In genomic region chr17:61400786-61401279, GRCh38 we compare ENCODE assay signal across 9 cellular contexts. TPM values are rescaled to one million over a fixed set of nuclear protein-coding genes. Genes with fewer than 3 reads are reported as not detected.
DNase-seq lines count a peak whose midpoint lies in the region; ATAC-seq and TF ChIP-seq lines count a peak whose summit lies in the region.
"Had no signal": no experiment of that assay in that cellular context is flagged by ENCODE, and none has a peak within 500 bp of the region (broad histone marks: within the 10 kb centered on the region; RNA-seq: fewer than 3 reads in every experiment).

No MANE protein-coding gene starts in this region.

- peak overlapping the region; percentile 87 for H3K9ac ChIP-seq in fibroblast of lung (ENCODE audit: insufficient read depth, low read length)

- POLR2A ChIA-PET in Caco-2 (lab: Charles Lee) (interaction anchor here (0.6 kb wide), 1 partner anchor 26 kb away, joined by 3 read pairs; no protein-coding TSS in a partner anchor), T-cell (lab: Charles Lee) (interaction anchor here in 1 of 2 donors (0.7 kb wide), 1 partner anchor 605 kb away, joined by 3 read pairs; no protein-coding TSS in a partner anchor)

- intact Hi-C loops in Caco-2 (cut with micrococcal nuclease; ENCODE audit: unreplicated experiment) (no loop called here), prostate gland (cut with DNase I) (loop anchor here (5.0 kb wide), 2 partner anchors 51 to 654 kb away; partner anchors contain the start of gene TBX4)

- H3K9me3 Mint-ChIP-seq in Caco-2 (ENCODE audit: unreplicated experiment) (no peaks in the 10 kb centered on the region), T-cell (no peaks in the 10 kb centered on the region)

- TF ChIP-seq CTCF in Caco-2 (IDR thresholded peaks at IDR 0.05; ENCODE audit: insufficient read depth in 1 of 2, low read depth in 1 of 2, low read length in 1 of 2, severe bottlenecking in 1 of 2, unreplicated experiment in 1 of 2) (no peak), fibroblast of lung (conservative IDR thresholded peaks at IDR 0.05 in 1 of 2, IDR thresholded peaks at IDR 0.05 in 1 of 2; ENCODE audit: low read depth in 1 of 2, low read length in 2 of 2) (no peak), prostate gland (IDR thresholded peaks at IDR 0.05) (no peak)

- H3K27ac ChIP-seq in fibroblast of lung (ENCODE audit: insufficient read depth, low read length), result peak overlapping the region; percentile 92
- peak overlapping the region; percentile 79 to 84 for H3K27ac ChIP-seq in prostate gland

- H3K4me2 ChIP-seq in fibroblast of lung (ENCODE audit: extremely low read depth, insufficient read depth, low read length), result no peak overlapping the region

- TF ChIP-seq POLR2A in prostate gland (IDR thresholded peaks at IDR 0.05), result no peak

- no peaks in the 10 kb centered on the region for H3K36me3 ChIP-seq in Caco-2 (ENCODE audit: control insufficient read depth, insufficient read depth, low read length)
- peaks cover 43% of the 10 kb centered on the region for H3K36me3 ChIP-seq in fibroblast of lung (ENCODE audit: control insufficient read depth, insufficient read depth, low read length)
- no peaks in the 10 kb centered on the region for H3K36me3 ChIP-seq in prostate gland

- no peaks in the 10 kb centered on the region for H3K27me3 ChIP-seq in Caco-2 (replicated peaks; ENCODE audit: control insufficient read depth, insufficient read depth, low read length)
- H3K27me3 ChIP-seq in fibroblast of lung (ENCODE audit: control insufficient read depth, insufficient read depth, low read length), result no peaks in the 10 kb centered on the region
- H3K27me3 ChIP-seq in prostate gland (replicated peaks; ENCODE audit: insufficient read depth), result peaks cover 14% of the 10 kb centered on the region

- H3K27me3 Mint-ChIP-seq in Caco-2 (ENCODE audit: insufficient read depth, unreplicated experiment) (no peaks in the 10 kb centered on the region), T-cell (peaks cover 42 to 62% of the 10 kb centered on the region in 2 donors)

- peaks cover 5% of the 10 kb centered on the region for H3K4me1 ChIP-seq in Caco-2
- H3K4me1 ChIP-seq in fibroblast of lung (ENCODE audit: control insufficient read depth, extremely low read depth, insufficient read depth, low read length), result no peaks in the 10 kb centered on the region
- peaks cover 12% of the 10 kb centered on the region for H3K4me1 ChIP-seq in prostate gland (replicated peaks)

- H3K9me3 ChIP-seq in Caco-2 (no peaks in the 10 kb centered on the region), fibroblast of lung (ENCODE audit: control insufficient read depth, insufficient read depth, low read depth, low read length) (no peaks in the 10 kb centered on the region), prostate gland (no peaks in the 10 kb centered on the region)

- CTCF ChIA-PET in Caco-2 (lab: Charles Lee), result interaction anchor here (0.6 to 1.6 kb wide), 5 partner anchors 8 to 182 kb away, joined by 3 to 6 read pairs (median 4); no protein-coding TSS in a partner anchor
- CTCF ChIA-PET in T-cell (lab: Charles Lee), result no interaction called here

- no peak for ATAC-seq in T-cell (replicated peaks in 1 of 4)
- ATAC-seq in HG03571 (IDR thresholded peaks at IDR 0.05; ENCODE audit: unreplicated experiment), result no peak

- H3K4me3 Mint-ChIP-seq in Caco-2 (ENCODE audit: unreplicated experiment) (peak overlapping the region; percentile 85), T-cell (peak overlapping the region; percentile 43 to 66 (median 55))

- H3K4me3 ChIP-seq in Caco-2 (ENCODE audit: low read depth, low read length) (peak overlapping the region; percentile 72), fibroblast of lung (replicated peaks in 1 of 4; ENCODE audit: control extremely low read depth in 1 of 4, insufficient read depth in 1 of 4, low read depth in 3 of 4, low read length in 4 of 4) (peak overlapping the region; percentile 75 to 100 (median 94)), prostate gland (peak overlapping the region; percentile 45 to 56)

- no peaks in the 10 kb centered on the region for H4K20me1 ChIP-seq in fibroblast of lung (ENCODE audit: control insufficient read depth, extremely low read depth, insufficient read depth, low read length)

- no peak overlapping the region for H3K27ac Mint-ChIP-seq in Caco-2 (ENCODE audit: unreplicated experiment)
- no peak overlapping the region for H3K27ac Mint-ChIP-seq in T-cell

- TSS peak; percentile 36 for BruUV-seq in Caco-2 (replicated peaks; lab: Mats Ljungman, UMichigan)

- H3K36me3 Mint-ChIP-seq in Caco-2 (ENCODE audit: insufficient read depth, unreplicated experiment), result peaks cover 14% of the 10 kb centered on the region
- H3K36me3 Mint-ChIP-seq in T-cell, result no peaks in the 10 kb centered on the region

- no peak for DNase-seq in Caco-2
- no peak for DNase-seq in T-cell
- DNase-seq in fibroblast of lung (ENCODE audit: low read depth in 2 of 2), result peak; percentile 24 to 53
- no peak for DNase-seq in prostate gland (ENCODE audit: low spot score)
- DNase-seq in NCI-H1436 treated with DMSO at 0.1 percent for 48 hours (lab: John Stamatoyannopoulos, UW), result no peak
- DNase-seq in activated gamma-delta T cell treated with Interleukin-2 at 50 U/mL for 16 hours, result no peak
- no peak for DNase-seq in SIG-M5 treated with dmso at 0.1 percent for 504 hours (lab: John Stamatoyannopoulos, UW; ENCODE audit: unreplicated experiment)

- peaks cover 95% of the 10 kb centered on the region for H3K79me2 ChIP-seq in fibroblast of lung (ENCODE audit: control insufficient read depth, insufficient read depth, low read length)

- H2AFZ ChIP-seq in fibroblast of lung (ENCODE audit: low read length), result no peak overlapping the region

- WGBS in prostate gland, result 36% methylated on average over 37 of the region's 37 CpGs

- peaks cover 2% of the 10 kb centered on the region for H3K4me1 Mint-ChIP-seq in Caco-2 (ENCODE audit: low read depth, unreplicated experiment)
- H3K4me1 Mint-ChIP-seq in T-cell, result peaks cover 42 to 53% (median 48%) of the 10 kb centered on the region in 3 donors

RNA-seq across cellular contexts. Expression of gene TBX2, which starts 1.2 kb away (rescaled TPM):
- total RNA-seq in Caco-2 (2022), result 8.9 and 11.5 TPM in 2 replicates
- total RNA-seq in T-cell, result under 1 TPM in 3 of 5 donors, not detected in 2; 0.26 to 0.82 (median 0.32) TPM
- 98.1 and 148 TPM in 2 replicates for total RNA-seq in fibroblast of lung
- polyA plus RNA-seq in fibroblast of lung, result 40.5 and 64.9 TPM in 2 replicates
- polyA plus RNA-seq in fibroblast of lung (2012), result 86.7 and 151 TPM in 2 replicates
- 102 and 172 TPM in 2 replicates for polyA minus RNA-seq in fibroblast of lung (ENCODE audit: low replicate concordance)
- 10 to 100 TPM in 1 of 2 donors, 1 to 10 TPM in 1; 9.2 to 34.1 TPM for total RNA-seq in prostate gland

RNA-seq across cellular contexts. Expression of gene TBX4, which starts 51.4 kb away (rescaled TPM):
- total RNA-seq in Caco-2 (2022) (2.5 TPM in 2 replicates), T-cell (not detected), fibroblast of lung (35.2 and 44.1 TPM in 2 replicates), prostate gland (1 to 10 TPM; 3.5 to 5.0 TPM)
- polyA plus RNA-seq in fibroblast of lung, result 84.3 and 93.9 TPM in 2 replicates
- polyA plus RNA-seq in fibroblast of lung (2012), result 55.1 and 85.4 TPM in 2 replicates
- 133 and 151 TPM in 2 replicates for polyA minus RNA-seq in fibroblast of lung (ENCODE audit: low replicate concordance)
- total RNA-seq: bronchial epithelial cell had no signal

Comparison
In these comparisons a context has a peak if more than half of its experiments do, and no peak if none do; other contexts are left out.
1. DNase-seq: peak in fibroblast of lung (2 of 2); none in Caco-2 (0 of 2), T-cell (0 of 34), prostate gland (single experiment), NCI-H1436 treated with DMSO at 0.1 percent for 48 hours (single experiment), activated gamma-delta T cell treated with Interleukin-2 at 50 U/mL for 16 hours (single experiment) and SIG-M5 treated with dmso at 0.1 percent for 504 hours (single experiment).
2. Peak in every context shown above with its lines, with median percentiles within 50 percentile points of each other: H3K4me3 ChIP-seq.